ENCODE assay signal across 10 cellular contexts in the genomic region with DNA sequence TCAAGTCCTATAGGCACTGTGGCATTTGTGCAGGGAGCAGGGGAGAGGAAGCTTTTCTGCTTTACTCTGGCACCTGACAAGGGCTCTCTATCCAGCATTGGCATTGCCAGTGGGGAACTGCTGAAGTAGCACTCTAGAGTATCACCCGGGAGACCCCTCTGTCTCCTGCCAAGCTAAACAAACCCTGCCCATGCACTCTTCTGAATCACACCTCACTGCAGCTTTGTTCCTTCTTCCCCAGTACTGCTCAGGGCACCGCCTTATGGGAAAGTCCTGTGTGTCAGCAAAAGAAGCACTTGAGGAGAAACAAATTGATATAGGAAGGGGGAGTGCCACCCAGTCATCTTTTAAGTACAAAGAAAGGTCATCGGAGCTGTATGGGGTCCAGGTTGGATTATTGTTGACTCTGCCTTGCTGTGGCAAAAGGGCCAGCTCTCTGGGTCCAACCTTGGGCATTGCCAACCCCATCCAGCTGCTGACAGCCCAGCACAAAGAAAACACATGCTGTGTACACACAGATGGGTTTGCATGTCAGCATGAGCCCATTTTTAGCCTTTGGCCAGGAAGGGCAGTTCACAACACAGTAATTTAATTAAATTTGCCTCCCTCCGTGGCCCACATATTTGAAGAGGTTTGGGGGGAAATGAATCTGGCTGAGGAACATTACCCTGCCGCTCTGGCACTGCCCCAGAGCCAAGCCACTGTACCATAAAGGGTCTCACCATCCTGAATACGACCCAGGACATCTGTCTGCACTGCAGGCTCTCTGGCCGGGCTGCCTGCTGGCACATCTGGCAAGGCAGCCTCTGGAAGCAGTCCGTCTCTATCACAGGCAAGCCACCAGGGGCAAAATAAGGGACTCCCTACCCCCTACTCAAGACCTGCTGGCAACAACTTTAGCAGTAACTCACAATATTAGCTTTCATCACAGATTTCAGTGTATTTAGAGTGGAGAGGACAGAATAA. TPM values are rescaled to one million over a fixed set of nuclear protein-coding genes. Genes with fewer than 3 reads are reported as not detected.
DNase-seq lines count a peak whose midpoint lies in the region; ATAC-seq and TF ChIP-seq lines count a peak whose summit lies in the region.
"Had no signal": no experiment of that assay in that cellular context is flagged by ENCODE, and none has a peak within 500 bp of the region (broad histone marks: within the 10 kb centered on the region; RNA-seq: fewer than 3 reads in every experiment).

No MANE protein-coding gene starts in this region.

- H3K36me3 Mint-ChIP-seq in endothelial cell (ENCODE audit: low read depth, unreplicated experiment) = peaks cover 62% of the 10 kb centered on the region
- peaks cover 22% of the 10 kb centered on the region for H3K36me3 Mint-ChIP-seq in neural progenitor cell
- H3K36me3 Mint-ChIP-seq in activated CD4-positive, alpha-beta T cell treated with anti-CD3 and anti-CD28 coated beads for 36 hours (ENCODE audit: low read depth) = peaks cover 33% of the 10 kb centered on the region

- H2AFZ ChIP-seq in neural progenitor cell (replicated peaks) = no peak overlapping the region
- no peak overlapping the region for H2AFZ ChIP-seq in hepatocyte

- H3K4me3 ChIP-seq in HUES64 (ENCODE audit: low read length) (no peak overlapping the region), neural progenitor cell (no peak overlapping the region), hepatocyte (no peak overlapping the region)

- H3K27ac ChIP-seq in HUES64 (ENCODE audit: low read depth, low read length) = no peak overlapping the region
- peak overlapping the region; percentile 72 for H3K27ac ChIP-seq in neural progenitor cell
- no peak overlapping the region for H3K27ac ChIP-seq in hepatocyte

- POLR2A ChIA-PET in activated CD4-positive, alpha-beta T cell treated with anti-CD3 and anti-CD28 coated beads for 36 hours (lab: Charles Lee) = interaction anchor here (0.5 kb wide), 1 partner anchor 135 kb away, joined by 5 read pairs; no protein-coding TSS in a partner anchor

- CTCF ChIA-PET in activated CD4-positive, alpha-beta T cell treated with anti-CD3 and anti-CD28 coated beads for 36 hours (lab: Charles Lee) = no interaction called here

- H3F3A ChIP-seq in neural progenitor cell (ENCODE audit: low read depth) = peaks cover 38% of the 10 kb centered on the region

- peaks cover 43% of the 10 kb centered on the region for H3K4me1 ChIP-seq in HUES64 (ENCODE audit: insufficient read depth, low read length)
- peaks cover 53% of the 10 kb centered on the region for H3K4me1 ChIP-seq in neural progenitor cell
- peaks cover 3% of the 10 kb centered on the region for H3K4me1 ChIP-seq in hepatocyte (ENCODE audit: insufficient read depth)

- H3K27me3 Mint-ChIP-seq in endothelial cell (ENCODE audit: unreplicated experiment) (peaks cover 31% of the 10 kb centered on the region), neural progenitor cell (ENCODE audit: insufficient read depth, low read depth) (peaks cover under 1% of the 10 kb centered on the region)
- no peaks in the 10 kb centered on the region for H3K27me3 Mint-ChIP-seq in activated CD4-positive, alpha-beta T cell treated with anti-CD3 and anti-CD28 coated beads for 36 hours
- H3K27me3 Mint-ChIP-seq: naive thymus-derived CD8-positive, alpha-beta T cell had no signal

- peak overlapping the region; percentile 72 for H3K4me2 ChIP-seq in neural progenitor cell
- H3K4me2 ChIP-seq in hepatocyte = no peak overlapping the region

- 68% methylated on average over 7 of the region's 8 CpGs for WGBS in HUES64
- WGBS in hepatocyte (ENCODE audit: low lambda C conversion rate, missing lambda C conversion rate) = 87% methylated on average over 8 of the region's 8 CpGs

- H3K9ac ChIP-seq in HUES64 (ENCODE audit: low read depth, low read length) = 0 out of 2 replicates have a peak overlapping the region, but pooled peaks have one; percentile 10
- H3K9ac ChIP-seq in neural progenitor cell = no peak overlapping the region

- H3K79me2 ChIP-seq in neural progenitor cell (ENCODE audit: low read depth) (peaks cover 42% of the 10 kb centered on the region), hepatocyte (peaks cover 35% of the 10 kb centered on the region)

- H3K36me3 ChIP-seq in HUES64 (ENCODE audit: insufficient read depth, low read length) (no peaks in the 10 kb centered on the region; the same call in 1 of the 2 replicates), neural progenitor cell (no peaks in the 10 kb centered on the region), hepatocyte (replicated peaks; ENCODE audit: insufficient read depth, low read depth) (no peaks in the 10 kb centered on the region)

- H3K27ac Mint-ChIP-seq in endothelial cell (ENCODE audit: unreplicated experiment) (peak overlapping the region; percentile 42), neural progenitor cell (peak overlapping the region; percentile 65)
- H3K27ac Mint-ChIP-seq in activated CD4-positive, alpha-beta T cell treated with anti-CD3 and anti-CD28 coated beads for 36 hours = no peak overlapping the region

- TF ChIP-seq CTCF in endothelial cell (IDR thresholded peaks at IDR 0.05; ENCODE audit: unreplicated experiment) (no peak), neural progenitor cell (IDR thresholded peaks at IDR 0.05) (no peak), hepatocyte (IDR thresholded peaks at IDR 0.05; ENCODE audit: poor library complexity) (no peak)

- H3K4me3 Mint-ChIP-seq in endothelial cell (ENCODE audit: unreplicated experiment) (peak overlapping the region; percentile 37), neural progenitor cell (no peak overlapping the region)
- no peak overlapping the region for H3K4me3 Mint-ChIP-seq in activated CD4-positive, alpha-beta T cell treated with anti-CD3 and anti-CD28 coated beads for 36 hours
- H3K4me3 Mint-ChIP-seq: naive thymus-derived CD8-positive, alpha-beta T cell had no signal

- H3K9me3 ChIP-seq in HUES64 (ENCODE audit: insufficient read depth, low read depth, low read length) (no peaks in the 10 kb centered on the region), neural progenitor cell (ENCODE audit: low read depth) (no peaks in the 10 kb centered on the region), hepatocyte (ENCODE audit: low read depth) (no peaks in the 10 kb centered on the region)

- ATAC-seq in activated CD4-positive, alpha-beta T cell treated with anti-CD3 and anti-CD28 coated beads for 36 hours = no peak
- ATAC-seq in HG03139 (IDR thresholded peaks at IDR 0.05; ENCODE audit: unreplicated experiment) (no peak), HG03520 (IDR thresholded peaks at IDR 0.05; ENCODE audit: unreplicated experiment) (no peak)
- ATAC-seq: naive thymus-derived CD8-positive, alpha-beta T cell had no signal

- H3K27me3 ChIP-seq in HUES64 (ENCODE audit: insufficient read depth, low read length) (no peaks in the 10 kb centered on the region), neural progenitor cell (no peaks in the 10 kb centered on the region), hepatocyte (no peaks in the 10 kb centered on the region)

- H4K20me1 ChIP-seq in neural progenitor cell (ENCODE audit: low read depth) = peaks cover 77% of the 10 kb centered on the region
- peaks cover 6% of the 10 kb centered on the region for H4K20me1 ChIP-seq in hepatocyte (ENCODE audit: insufficient read depth, poor library complexity, severe bottlenecking)

- no peaks in the 10 kb centered on the region for H3K9me2 ChIP-seq in hepatocyte (replicated peaks; ENCODE audit: insufficient read depth)

- intact Hi-C loops in activated CD4-positive, alpha-beta T cell treated with anti-CD3 and anti-CD28 coated beads for 36 hours (cut with DNase I, micrococcal nuclease) = loop anchor here in 1 of 2 experiments (10.0 kb wide), 1 partner anchor 313 kb away; no protein-coding TSS in a partner anchor

- H3K9me3 Mint-ChIP-seq in endothelial cell (ENCODE audit: unreplicated experiment) (no peaks in the 10 kb centered on the region), neural progenitor cell (no peaks in the 10 kb centered on the region)
- H3K9me3 Mint-ChIP-seq in activated CD4-positive, alpha-beta T cell treated with anti-CD3 and anti-CD28 coated beads for 36 hours (ENCODE audit: low read depth) = no peaks in the 10 kb centered on the region
- H3K9me3 Mint-ChIP-seq: naive thymus-derived CD8-positive, alpha-beta T cell had no signal

- DNase-seq in NCI-H345 (lab: John Stamatoyannopoulos, UW) = peak; percentile 83
- no peak for DNase-seq in endothelial cell (ENCODE audit: low spot score)
- DNase-seq in neural progenitor cell (ENCODE audit: low spot score) = no peak
- no peak for DNase-seq in activated CD4-positive, alpha-beta T cell treated with anti-CD3 and anti-CD28 coated beads for 36 hours
- no peak for DNase-seq in hepatocyte (ENCODE audit: low spot score)
- DNase-seq: naive thymus-derived CD8-positive, alpha-beta T cell; NCI-H1048 had no signal

- H3K4me1 Mint-ChIP-seq in endothelial cell (ENCODE audit: unreplicated experiment) (peaks cover 61% of the 10 kb centered on the region), neural progenitor cell (peaks cover 74% of the 10 kb centered on the region)
- peaks cover 7% of the 10 kb centered on the region for H3K4me1 Mint-ChIP-seq in activated CD4-positive, alpha-beta T cell treated with anti-CD3 and anti-CD28 coated beads for 36 hours

RNA-seq across cellular contexts. Expression of gene LRRC4, which starts 13.1 kb away (rescaled TPM):
- polyA plus RNA-seq in HUES64 (2013, experiment 1 of 2) = 12.0 TPM
- polyA plus RNA-seq in HUES64 (2013, experiment 2 of 2) = 11.9 TPM
- total RNA-seq in endothelial cell (ENCODE audit: unreplicated experiment) (297 TPM), neural progenitor cell (ENCODE audit: low replicate concordance) (19.8 and 26.9 TPM in 2 replicates), hepatocyte (15.1 TPM in 2 replicates)
- total RNA-seq in activated CD4-positive, alpha-beta T cell treated with anti-CD3 and anti-CD28 coated beads for 36 hours = under 1 TPM; 0.37 to 0.50 TPM
- 3.5 and 3.9 TPM in 2 replicates for polyA plus RNA-seq in hepatocyte

Comparison
In these comparisons a context has a peak if more than half of its experiments do, and no peak if none do; other contexts are left out.
1. RNA of gene LRRC4, which starts 13.1 kb away (total RNA-seq): 297 TPM in endothelial cell (single experiment); 19.8 to 26.9 TPM in neural progenitor cell, 15.1 TPM in hepatocyte and 0.37 to 0.50 TPM in activated CD4-positive, alpha-beta T cell treated with anti-CD3 and anti-CD28 coated beads for 36 hours; every median in the first group is over 10 times any median in the second.